In genomic region chr7:73734619-73735525, GRCh38 we compare ENCODE assay signal across 8 cellular contexts. TPM values are rescaled to one million over a fixed set of nuclear protein-coding genes. Genes with fewer than 3 reads are reported as not detected.
A peak's percentile ranks its signal among the peaks of the same experiment; 100 is the strongest.
DNase-seq lines count a peak whose midpoint lies in the region; ATAC-seq and TF ChIP-seq lines count a peak whose summit lies in the region.

No MANE protein-coding gene starts in this region.

- no peak overlapping the region for H3K4me2 ChIP-seq in GM23248 (ENCODE audit: unreplicated experiment)
- H3K4me2 ChIP-seq in SK-N-SH, result peak overlapping the region; percentile 6; the same call in 1 of the 2 replicates

- CTCF ChIA-PET in SK-N-SH (lab: Yijun Ruan, JAX), result interaction anchor here (0.6 to 12.8 kb wide), 55 partner anchors 10 to 414 kb away, joined by 3 to 272 read pairs (median 4); partner anchors contain the start of genes METTL27, MLXIPL, STX1A and VPS37D

- H3K27me3 ChIP-seq in GM23248 (replicated peaks; ENCODE audit: insufficient read depth) (no peaks in the 10 kb centered on the region), SK-N-SH (ENCODE audit: insufficient read depth) (no peaks in the 10 kb centered on the region), cardiac muscle cell (no peaks in the 10 kb centered on the region)

- H3K9me3 ChIP-seq in GM23248 (ENCODE audit: low read depth) (no peaks in the 10 kb centered on the region), SK-N-SH (no peaks in the 10 kb centered on the region), cardiac muscle cell (ENCODE audit: low read depth) (no peaks in the 10 kb centered on the region)

- peak; percentile 34 for ATAC-seq in sciatic nerve
- ATAC-seq in GM18870 (IDR thresholded peaks at IDR 0.05; ENCODE audit: unreplicated experiment), result no peak

- peak; percentile 99 for TF ChIP-seq CTCF in SK-N-SH (IDR thresholded peaks at IDR 0.05)
- TF ChIP-seq CTCF in cardiac muscle cell (IDR thresholded peaks at IDR 0.05; ENCODE audit: low read depth, low read length), result peak; percentile 84

- H3F3A ChIP-seq in GM23248 (ENCODE audit: insufficient read depth), result no peaks in the 10 kb centered on the region
- H3F3A ChIP-seq in SK-N-SH (replicated peaks; ENCODE audit: insufficient read depth), result peaks cover 6% of the 10 kb centered on the region

- peak overlapping the region; percentile 54 for H3K27ac ChIP-seq in GM23248
- peak overlapping the region; percentile 65 to 67 for H3K27ac ChIP-seq in SK-N-SH (ENCODE audit: low read depth in 2 of 2, low read length in 1 of 2)
- peak overlapping the region; percentile 50 for H3K27ac ChIP-seq in cardiac muscle cell

- no peak overlapping the region; the same call in 1 of the 2 replicates for H2AFZ ChIP-seq in GM23248
- no peak overlapping the region for H2AFZ ChIP-seq in SK-N-SH (ENCODE audit: low read depth)

- H3K4me1 ChIP-seq in GM23248 (ENCODE audit: insufficient read depth) (no peaks in the 10 kb centered on the region), SK-N-SH (ENCODE audit: control insufficient read depth in 1 of 2, insufficient read depth in 2 of 2, low read depth in 1 of 2, low read length in 1 of 2) (peaks cover 7 to 13% of the 10 kb centered on the region in 2 experiments; a peak in 2 of 4 replicates), cardiac muscle cell (ENCODE audit: low read depth) (no peaks in the 10 kb centered on the region)

- in situ Hi-C loops in GM23248 (cut with MboI), result no loop called here

- intact Hi-C loops in sciatic nerve (cut with DNase I), result loop anchor here (10.0 kb wide), 1 partner anchor 70 kb away; the partner anchor contains the start of gene VPS37D

- no peak overlapping the region for H3K4me3 ChIP-seq in GM23248
- no peak overlapping the region; a peak in 1 of 4 replicates for H3K4me3 ChIP-seq in SK-N-SH (ENCODE audit: low read depth in 2 of 2, low read length in 1 of 2)
- H3K4me3 ChIP-seq in cardiac muscle cell, result no peak overlapping the region

- TF ChIP-seq RAD21 in SK-N-SH (IDR thresholded peaks at IDR 0.05; ENCODE audit: low read length), result peak; percentile 85

- no peak for TF ChIP-seq EP300 in SK-N-SH (IDR thresholded peaks at IDR 0.05; ENCODE audit: borderline replicate concordance in 1 of 2, low read depth in 1 of 2, low read length in 1 of 2)

- DNase-seq in COR-L47 (lab: John Stamatoyannopoulos, UW) (peak; percentile 75), GM23248 (peak; percentile 88), NCI-H1092 treated with DMSO at 0.1 percent for 48 hours (lab: John Stamatoyannopoulos, UW) (peak; percentile 71), SK-N-SH (peak; percentile 89), cardiac muscle cell (ENCODE audit: low read depth in 1 of 2, low spot score in 1 of 2) (peak; percentile 79 to 86), sciatic nerve (ENCODE audit: low spot score) (peak; percentile 79)
- DNase-seq in activated naive CD4-positive, alpha-beta T cell treated with anti-CD3 and anti-CD28 coated beads, Interleukin-2, amount 50 U/mL, for 16 hours, result peak; percentile 81

- no peaks in the 10 kb centered on the region for H3K9me2 ChIP-seq in GM23248 (ENCODE audit: insufficient read depth)
- no peaks in the 10 kb centered on the region for H3K9me2 ChIP-seq in SK-N-SH

- H4K20me1 ChIP-seq in GM23248 (ENCODE audit: insufficient read depth) (no peaks in the 10 kb centered on the region), SK-N-SH (ENCODE audit: insufficient read depth) (no peaks in the 10 kb centered on the region)

- 55 to 56% methylated on average over 15 to 16 of the region's 16 CpGs for WGBS in GM23248 (ENCODE audit: low coverage in 1 of 2, low lambda C conversion rate in 2 of 2, missing lambda C conversion rate in 2 of 2), 2 experiments
- 55% methylated on average over 15 of the region's 16 CpGs for WGBS in SK-N-SH (ENCODE audit: low lambda C conversion rate)

- H3K79me2 ChIP-seq in GM23248 (ENCODE audit: insufficient read depth) (no peaks in the 10 kb centered on the region), SK-N-SH (ENCODE audit: insufficient read depth) (peaks cover 28% of the 10 kb centered on the region; the same call in 1 of the 2 replicates)

- H3K9ac ChIP-seq in GM23248, result peak overlapping the region; percentile 42
- H3K9ac ChIP-seq in SK-N-SH, result no peak overlapping the region

- POLR2A ChIA-PET in SK-N-SH (lab: Yijun Ruan, JAX), result interaction anchor here (0.6 to 1.2 kb wide), 5 partner anchors 10 to 299 kb away, joined by 3 to 5 read pairs (median 4); no protein-coding TSS in a partner anchor

- H3K36me3 ChIP-seq in GM23248 (ENCODE audit: low read depth) (no peaks in the 10 kb centered on the region), SK-N-SH (replicated peaks in 1 of 2; ENCODE audit: control insufficient read depth in 1 of 2, insufficient read depth in 2 of 2, low read length in 1 of 2) (peaks cover 8 to 11% of the 10 kb centered on the region in 2 experiments), cardiac muscle cell (no peaks in the 10 kb centered on the region)

TF ChIP-seq in SK-N-SH, 30 proteins besides CTCF, POLR2A, EP300 and RAD21 (continues in another document):
- TF ChIP-seq POLR2AphosphoS5 (IDR thresholded peaks at IDR 0.05; ENCODE audit: low read depth, low read length) (peak; percentile 87), ZBTB33 (IDR thresholded peaks at IDR 0.05; ENCODE audit: borderline replicate concordance, low read depth) (no peak), GATA2 (CRISPR knock-in tag; IDR thresholded peaks at IDR 0.05) (no peak), YY1 (IDR thresholded peaks at IDR 0.05; ENCODE audit: low read depth) (no peak), TAF1 (IDR thresholded peaks at IDR 0.05; ENCODE audit: borderline replicate concordance, low read depth, low read length) (peak; percentile 34; the same call in 1 of the 2 replicates), MXI1 (IDR thresholded peaks at IDR 0.05; ENCODE audit: low read depth, low read length) (peak; percentile 82), TCF12 (IDR thresholded peaks at IDR 0.05) (no peak), USF1 (IDR thresholded peaks at IDR 0.05; ENCODE audit: borderline replicate concordance, low read depth) (no peak)

RNA-seq across cellular contexts. Expression of gene ABHD11, which starts 3.7 kb away (rescaled TPM):
- 8.9 and 20.8 TPM in 2 replicates for total RNA-seq in GM23248 (2014; rRNA removed; shearing (Covaris generic))
- polyA plus RNA-seq in GM23248 (2016; fragmentation: Nextera tagmentation; extraction: Ambion mirVana) (17.6 and 18.1 TPM in 2 replicates), SK-N-SH (2012; rRNA removed) (29.9 and 33.7 TPM in 2 replicates), cardiac muscle cell (42.2 and 59.6 TPM in 2 replicates)
- polyA plus RNA-seq in SK-N-SH (2012; cell fraction: cytosol; rRNA removed), result 14.8 and 23.2 TPM in 2 replicates
- polyA plus RNA-seq in SK-N-SH (2012; cell fraction: nucleus; rRNA removed), result 32.1 and 34.9 TPM in 2 replicates
- total RNA-seq in cardiac muscle cell (30.9 and 48.9 TPM in 2 replicates), sciatic nerve (10.7 TPM)

RNA-seq across cellular contexts. Expression of gene STX1A, which starts 15.4 kb away (rescaled TPM):
- total RNA-seq in GM23248 (2014; rRNA removed; shearing (Covaris generic)), result 10.9 and 20.6 TPM in 2 replicates
- 10.1 and 12.0 TPM in 2 replicates for polyA plus RNA-seq in GM23248 (2016; fragmentation: Nextera tagmentation; extraction: Ambion mirVana)
- 81.2 and 91.1 TPM in 2 replicates for polyA plus RNA-seq in SK-N-SH (2012; rRNA removed)
- polyA plus RNA-seq in SK-N-SH (2012; cell fraction: cytosol; rRNA removed), result 40.6 and 54.4 TPM in 2 replicates
- polyA plus RNA-seq in SK-N-SH (2012; cell fraction: nucleus; rRNA removed), result 330 and 340 TPM in 2 replicates
- total RNA-seq in cardiac muscle cell, result 14.4 and 20.6 TPM in 2 replicates
- 9.8 and 11.8 TPM in 2 replicates for polyA plus RNA-seq in cardiac muscle cell
- total RNA-seq in sciatic nerve, result 7.5 TPM

RNA-seq across cellular contexts. Expression of gene CLDN3, which starts 35.2 kb away (rescaled TPM):
- not detected in 2 replicates for total RNA-seq in GM23248 (2014; rRNA removed; shearing (Covaris generic))
- not detected in 2 replicates for polyA plus RNA-seq in GM23248 (2016; fragmentation: Nextera tagmentation; extraction: Ambion mirVana)
- 0.05 and 0.08 TPM in 2 replicates for polyA plus RNA-seq in SK-N-SH (2012; rRNA removed)
- polyA plus RNA-seq in SK-N-SH (2012; cell fraction: cytosol; rRNA removed), result 0.07 TPM in 1 of 2 replicates, not detected in the other
- 0.07 TPM in 1 of 2 replicates, not detected in the other for polyA plus RNA-seq in SK-N-SH (2012; cell fraction: nucleus; rRNA removed)
- 5.9 and 11.0 TPM in 2 replicates for total RNA-seq in cardiac muscle cell
- 5.6 and 11.2 TPM in 2 replicates for polyA plus RNA-seq in cardiac muscle cell
- not detected for total RNA-seq in sciatic nerve

RNA-seq across cellular contexts. Expression of gene BUD23, which starts 51.5 kb away (rescaled TPM):
- 36.2 and 48.2 TPM in 2 replicates for total RNA-seq in GM23248 (2014; rRNA removed; shearing (Covaris generic))
- polyA plus RNA-seq in GM23248 (2016; fragmentation: Nextera tagmentation; extraction: Ambion mirVana) (95.1 and 98.5 TPM in 2 replicates), SK-N-SH (2012; rRNA removed) (174 and 206 TPM in 2 replicates), cardiac muscle cell (141 and 170 TPM in 2 replicates)
- polyA plus RNA-seq in SK-N-SH (2012; cell fraction: cytosol; rRNA removed), result 167 and 190 TPM in 2 replicates
- 151 and 156 TPM in 2 replicates for polyA plus RNA-seq in SK-N-SH (2012; cell fraction: nucleus; rRNA removed)
- total RNA-seq in cardiac muscle cell (63.9 and 100.0 TPM in 2 replicates), sciatic nerve (47.4 TPM)

RNA-seq across cellular contexts. Expression of gene DNAJC30, which starts 51.6 kb away (rescaled TPM):
- 5.2 and 5.7 TPM in 2 replicates for total RNA-seq in GM23248 (2014; rRNA removed; shearing (Covaris generic))
- polyA plus RNA-seq in GM23248 (2016; fragmentation: Nextera tagmentation; extraction: Ambion mirVana) (12.7 and 14.3 TPM in 2 replicates), SK-N-SH (2012; rRNA removed) (10.6 and 11.0 TPM in 2 replicates), cardiac muscle cell (23.4 and 24.3 TPM in 2 replicates)
- 8.0 and 10.5 TPM in 2 replicates for polyA plus RNA-seq in SK-N-SH (2012; cell fraction: cytosol; rRNA removed)
- 7.5 and 8.0 TPM in 2 replicates for polyA plus RNA-seq in SK-N-SH (2012; cell fraction: nucleus; rRNA removed)
- total RNA-seq in cardiac muscle cell (9.9 and 10.1 TPM in 2 replicates), sciatic nerve (10.5 TPM)
